In the genomic region with DNA sequence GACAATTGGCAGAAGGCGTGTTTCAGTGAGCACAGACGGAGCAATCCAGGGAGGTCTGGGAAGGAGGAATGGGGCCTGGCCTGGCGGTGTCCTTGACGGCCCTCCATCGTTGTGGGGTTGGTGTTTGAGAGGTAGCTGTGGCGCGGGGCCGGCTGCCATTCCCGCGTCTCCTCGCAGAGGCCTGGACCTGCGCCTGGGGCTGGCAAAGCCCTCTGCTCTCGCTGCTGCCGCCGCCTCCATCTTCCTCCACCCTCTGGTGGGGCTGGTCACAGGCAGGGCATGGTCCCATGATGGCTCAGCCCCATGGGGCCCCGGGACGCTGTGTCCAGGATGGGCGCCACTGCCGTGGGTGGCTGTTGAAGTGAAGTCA, we compare ENCODE assay signal across 15 cellular contexts. TPM values are rescaled to one million over a fixed set of nuclear protein-coding genes. Genes with fewer than 3 reads are reported as not detected.
"Had no signal": no experiment of that assay in that cellular context is flagged by ENCODE, and none has a peak within 500 bp of the region (broad histone marks: within the 10 kb centered on the region; RNA-seq: fewer than 3 reads in every experiment).

No MANE protein-coding gene starts in this region.

- H3K9me3 Mint-ChIP-seq: naive thymus-derived CD4-positive, alpha-beta T cell; stimulated activated naive CD8-positive, alpha-beta T cell treated with anti-CD3 and anti-CD28 coated beads, Interleukin-15, Interleukin-2, amounts not matched to agents 100 ng/mL and 50 ng/mL, for 24 hours had no signal

- H3K4me3 Mint-ChIP-seq: stimulated activated naive CD8-positive, alpha-beta T cell treated with anti-CD3 and anti-CD28 coated beads, Interleukin-15, Interleukin-2, amounts not matched to agents 100 ng/mL and 50 ng/mL, for 24 hours had no signal

- H3K4me3 ChIP-seq: dorsolateral prefrontal cortex, esophagus muscularis mucosa, heart left ventricle, lung had no signal

- H3K27me3 Mint-ChIP-seq: naive thymus-derived CD4-positive, alpha-beta T cell; stimulated activated naive CD8-positive, alpha-beta T cell treated with anti-CD3 and anti-CD28 coated beads, Interleukin-15, Interleukin-2, amounts not matched to agents 100 ng/mL and 50 ng/mL, for 24 hours had no signal

- DNase-seq: activated naive CD4-positive, alpha-beta T cell treated with anti-CD3 and anti-CD28 coated beads, Interleukin-2, amount 50 U/mL, for 16 hours; amniotic stem cell; foreskin fibroblast; kidney glomerular epithelial cell; naive thymus-derived CD4-positive, alpha-beta T cell; occipital lobe; stimulated activated CD4-positive, alpha-beta T cell treated with anti-CD3 and anti-CD28 coated beads, Interleukin-2, amount 100 ng/mL, for 48 hours; T-helper 2 cell had no signal

- H3K9me3 ChIP-seq: esophagus muscularis mucosa, heart left ventricle had no signal

- H3K27me3 ChIP-seq: dorsolateral prefrontal cortex, esophagus muscularis mucosa, heart left ventricle had no signal

- H3K27ac ChIP-seq: esophagus muscularis mucosa had no signal

- ATAC-seq: naive thymus-derived CD4-positive, alpha-beta T cell had no signal

- H3K27ac Mint-ChIP-seq: stimulated activated naive CD8-positive, alpha-beta T cell treated with anti-CD3 and anti-CD28 coated beads, Interleukin-15, Interleukin-2, amounts not matched to agents 100 ng/mL and 50 ng/mL, for 24 hours had no signal

RNA-seq across cellular contexts. Expression of a gene that starts 25.8 kb away (rescaled TPM):
- total RNA-seq: esophagus muscularis mucosa; heart left ventricle; lung; mononuclear cell; naive thymus-derived CD4-positive, alpha-beta T cell; pulmonary artery endothelial cell had no signal
